In genomic region chr13:114113961-114114360, GRCh38 we compare ENCODE assay signal across 13 cellular contexts. TPM values are rescaled to one million over a fixed set of nuclear protein-coding genes. Genes with fewer than 3 reads are reported as not detected.
DNase-seq lines count a peak whose midpoint lies in the region; ATAC-seq, FAIRE-seq and TF ChIP-seq lines count a peak whose summit lies in the region.
"Had no signal": no experiment of that assay in that cellular context is flagged by ENCODE, and none has a peak within 500 bp of the region (broad histone marks: within the 10 kb centered on the region; RNA-seq: fewer than 3 reads in every experiment).

No MANE protein-coding gene starts in this region.

- H3K27ac Mint-ChIP-seq in activated naive CD4-positive, alpha-beta T cell treated with anti-CD3 and anti-CD28 coated beads, Interleukin-2, amount 10 ng/mL, durations not matched to agents 7 days and 5 days: peak overlapping the region; percentile 4
- H3K27ac Mint-ChIP-seq in immature natural killer cell: peak overlapping the region; percentile 94 to 98 (median 96)
- H3K27ac Mint-ChIP-seq in stimulated activated naive CD8-positive, alpha-beta T cell treated with anti-CD3 and anti-CD28 coated beads, Interleukin-15, amount 100 ng/mL, for 72 hours: peak overlapping the region in 1 of 2 donors; percentile 80
- H3K27ac Mint-ChIP-seq: activated CD4-positive, alpha-beta T cell treated with anti-CD3 and anti-CD28 coated beads, Interleukin-2, amount 10 ng/mL, durations not matched to agents 24 days and 14 days had no signal

- H3K36me3 Mint-ChIP-seq in activated naive CD4-positive, alpha-beta T cell treated with anti-CD3 and anti-CD28 coated beads, Interleukin-2, amount 10 ng/mL, durations not matched to agents 7 days and 5 days: peaks cover 73% of the 10 kb centered on the region
- H3K36me3 Mint-ChIP-seq in activated T-cell treated with anti-CD3 and anti-CD28 coated beads, Interleukin-2, amount 50 U/mL, for 4 hours (ENCODE audit: insufficient read depth): peaks cover 13% of the 10 kb centered on the region
- H3K36me3 Mint-ChIP-seq in immature natural killer cell: peaks cover 14 to 31% (median 14%) of the 10 kb centered on the region in 3 donors

- DNase-seq in activated naive CD4-positive, alpha-beta T cell treated with anti-CD3 and anti-CD28 coated beads, Interleukin-2, amount 10 ng/mL, durations not matched to agents 7 days and 5 days: no peak
- no peak for DNase-seq in activated naive CD4-positive, alpha-beta T cell treated with Interleukin-2 at 50 U/mL for 16 hours
- peak; percentile 2 for DNase-seq in activated T-cell treated with anti-CD3 and anti-CD28 coated beads, Interleukin-2, amount 50 U/mL, for 4 hours
- no peak for DNase-seq in immature natural killer cell
- no peak for DNase-seq in stimulated activated naive CD8-positive, alpha-beta T cell treated with anti-CD3 and anti-CD28 coated beads, Interleukin-15, amount 100 ng/mL, for 72 hours
- DNase-seq in HT-29 (ENCODE audit: low spot score): no peak
- no peak for DNase-seq in H54 (ENCODE audit: insufficient read length, low spot score)
- DNase-seq in NCI-H748 treated with DMSO at 0.1 percent for 48 hours (lab: John Stamatoyannopoulos, UW): no peak
- DNase-seq: activated CD4-positive, alpha-beta T cell treated with anti-CD3 and anti-CD28 coated beads, Interleukin-2, amount 10 ng/mL, durations not matched to agents 24 days and 14 days; DMS153; NCI-H2171 treated with DMSO at 0.1 percent for 48 hours; stimulated activated CD4-positive, alpha-beta T cell treated with anti-CD3 and anti-CD28 coated beads, Interleukin-1b, Interleukin-23, amount 100 ng/mL, for 48 hours; SW 1271 had no signal

- H3K27me3 Mint-ChIP-seq in activated naive CD4-positive, alpha-beta T cell treated with anti-CD3 and anti-CD28 coated beads, Interleukin-2, amount 10 ng/mL, durations not matched to agents 7 days and 5 days: no peaks in the 10 kb centered on the region
- no peaks in the 10 kb centered on the region for H3K27me3 Mint-ChIP-seq in activated T-cell treated with anti-CD3 and anti-CD28 coated beads, Interleukin-2, amount 50 U/mL, for 4 hours (ENCODE audit: low read depth)
- H3K27me3 Mint-ChIP-seq in immature natural killer cell (ENCODE audit: low read depth in 3 of 3): peaks cover 49 to 78% (median 64%) of the 10 kb centered on the region in 3 donors
- H3K27me3 Mint-ChIP-seq in stimulated activated naive CD8-positive, alpha-beta T cell treated with anti-CD3 and anti-CD28 coated beads, Interleukin-15, amount 100 ng/mL, for 72 hours: no peaks in the 10 kb centered on the region
- H3K27me3 Mint-ChIP-seq: activated CD4-positive, alpha-beta T cell treated with anti-CD3 and anti-CD28 coated beads, Interleukin-2, amount 10 ng/mL, durations not matched to agents 24 days and 14 days had no signal

- TF ChIP-seq POLR2A in H54 (IDR thresholded peaks at IDR 0.05; ENCODE audit: low read depth, low read length): no peak

- H3K9me3 Mint-ChIP-seq in activated naive CD4-positive, alpha-beta T cell treated with anti-CD3 and anti-CD28 coated beads, Interleukin-2, amount 10 ng/mL, durations not matched to agents 7 days and 5 days: no peaks in the 10 kb centered on the region
- no peaks in the 10 kb centered on the region for H3K9me3 Mint-ChIP-seq in activated T-cell treated with anti-CD3 and anti-CD28 coated beads, Interleukin-2, amount 50 U/mL, for 4 hours
- peaks cover 0 to 6% (median 0%) of the 10 kb centered on the region in 6 donors for H3K9me3 Mint-ChIP-seq in immature natural killer cell
- H3K9me3 Mint-ChIP-seq in stimulated activated naive CD8-positive, alpha-beta T cell treated with anti-CD3 and anti-CD28 coated beads, Interleukin-15, amount 100 ng/mL, for 72 hours: no peaks in the 10 kb centered on the region
- H3K9me3 Mint-ChIP-seq: activated CD4-positive, alpha-beta T cell treated with anti-CD3 and anti-CD28 coated beads, Interleukin-2, amount 10 ng/mL, durations not matched to agents 24 days and 14 days had no signal

- CTCF ChIA-PET in activated naive CD4-positive, alpha-beta T cell treated with anti-CD3 and anti-CD28 coated beads, Interleukin-2, amount 10 ng/mL, durations not matched to agents 7 days and 5 days (lab: Charles Lee): interaction anchor here (1.0 to 1.3 kb wide), 2 partner anchors 56 to 114 kb away, joined by 3 read pairs; no protein-coding TSS in a partner anchor

- H3K4me3 Mint-ChIP-seq in activated naive CD4-positive, alpha-beta T cell treated with anti-CD3 and anti-CD28 coated beads, Interleukin-2, amount 10 ng/mL, durations not matched to agents 7 days and 5 days: no peak overlapping the region
- H3K4me3 Mint-ChIP-seq in activated T-cell treated with anti-CD3 and anti-CD28 coated beads, Interleukin-2, amount 50 U/mL, for 4 hours: no peak overlapping the region
- peak overlapping the region; percentile 49 to 80 (median 74) for H3K4me3 Mint-ChIP-seq in immature natural killer cell
- peak overlapping the region; percentile 35 to 55 for H3K4me3 Mint-ChIP-seq in stimulated activated naive CD8-positive, alpha-beta T cell treated with anti-CD3 and anti-CD28 coated beads, Interleukin-15, amount 100 ng/mL, for 72 hours
- H3K4me3 Mint-ChIP-seq: activated CD4-positive, alpha-beta T cell treated with anti-CD3 and anti-CD28 coated beads, Interleukin-2, amount 10 ng/mL, durations not matched to agents 24 days and 14 days had no signal

- peaks cover 80% of the 10 kb centered on the region for H3K4me1 Mint-ChIP-seq in activated naive CD4-positive, alpha-beta T cell treated with anti-CD3 and anti-CD28 coated beads, Interleukin-2, amount 10 ng/mL, durations not matched to agents 7 days and 5 days
- peaks cover 73% of the 10 kb centered on the region for H3K4me1 Mint-ChIP-seq in activated T-cell treated with anti-CD3 and anti-CD28 coated beads, Interleukin-2, amount 50 U/mL, for 4 hours (ENCODE audit: low read depth)
- H3K4me1 Mint-ChIP-seq in immature natural killer cell: peaks cover 81 to 82% of the 10 kb centered on the region in 2 donors
- H3K4me1 Mint-ChIP-seq in stimulated activated naive CD8-positive, alpha-beta T cell treated with anti-CD3 and anti-CD28 coated beads, Interleukin-15, amount 100 ng/mL, for 72 hours: peaks cover 92% of the 10 kb centered on the region

- no peak for ATAC-seq in activated T-cell treated with anti-CD3 and anti-CD28 coated beads, Interleukin-2, amount 50 U/mL, for 4 hours
- ATAC-seq in stimulated activated naive CD8-positive, alpha-beta T cell treated with anti-CD3 and anti-CD28 coated beads, Interleukin-15, amount 100 ng/mL, for 72 hours: no peak

- no peak for FAIRE-seq in H54 (lab: Jason Lieb, UNC)

RNA-seq across cellular contexts. Expression of gene RASA3, which starts 18.5 kb away (rescaled TPM):
- 10 to 100 TPM; 23.7 to 28.7 (median 26.6) TPM for total RNA-seq in activated T-cell treated with anti-CD3 and anti-CD28 coated beads, Interleukin-2, amount 50 U/mL, for 4 hours
- 100 to 1,000 TPM in 1 of 3 donors, 10 to 100 TPM in 2; 37.4 to 153 (median 64.8) TPM for polyA plus RNA-seq in immature natural killer cell
- total RNA-seq in HT-29 (2014; rRNA removed; shearing (Covaris generic)): 24.9 and 25.1 TPM in 2 replicates

Comparison
In these comparisons a context has a peak if more than half of its experiments do, and no peak if none do; other contexts are left out.
1. H3K4me3 Mint-ChIP-seq: peak in immature natural killer cell (5 of 5) and stimulated activated naive CD8-positive, alpha-beta T cell treated with anti-CD3 and anti-CD28 coated beads, Interleukin-15, amount 100 ng/mL, for 72 hours (2 of 2); none in activated naive CD4-positive, alpha-beta T cell treated with anti-CD3 and anti-CD28 coated beads, Interleukin-2, amount 10 ng/mL, durations not matched to agents 7 days and 5 days (single experiment) and activated T-cell treated with anti-CD3 and anti-CD28 coated beads, Interleukin-2, amount 50 U/mL, for 4 hours (single experiment).